7 cellular contexts compared by ENCODE assay signal in the genomic region with DNA sequence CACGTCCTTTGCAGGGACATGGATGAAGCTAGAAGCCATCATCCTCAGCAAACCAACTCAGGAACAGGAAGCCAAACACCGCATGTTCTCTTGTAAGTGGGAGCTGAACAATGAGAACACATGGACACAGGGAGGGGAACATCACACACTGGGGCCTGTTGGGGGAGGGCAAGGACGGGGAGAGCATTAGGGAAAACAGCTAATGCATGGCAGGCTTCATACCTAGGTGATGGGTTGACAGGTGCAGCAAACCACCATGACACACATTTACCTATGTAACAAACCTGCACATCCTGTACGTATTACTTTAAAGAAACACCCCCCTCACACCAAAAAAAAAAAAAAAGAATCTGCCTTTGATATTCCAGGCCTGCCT. TPM values are rescaled to one million over a fixed set of nuclear protein-coding genes. Genes with fewer than 3 reads are reported as not detected.
DNase-seq lines count a peak whose midpoint lies in the region; ATAC-seq and TF ChIP-seq lines count a peak whose summit lies in the region.
"Not testable (repeated sequence)": the region's sequence is repeated elsewhere in the genome, so short reads cannot be mapped to it uniquely, and the experiment has no call there.

No MANE protein-coding gene starts in this region.

- ATAC-seq in GM18502 (IDR thresholded peaks at IDR 0.05; ENCODE audit: poor library complexity, unreplicated experiment) (peak; percentile 10), GM21576 (IDR thresholded peaks at IDR 0.05; ENCODE audit: unreplicated experiment) (peak; percentile 3), HG03108 (IDR thresholded peaks at IDR 0.05; ENCODE audit: unreplicated experiment) (peak; percentile 2)
- ATAC-seq in PC-3: not testable (repeated sequence)

- peak overlapping the region; percentile 75 for H3K4me3 Mint-ChIP-seq in activated naive CD4-positive, alpha-beta T cell treated with anti-CD3 and anti-CD28 coated beads for 36 hours

- H3K9me3 ChIP-seq in PC-3 (ENCODE audit: low read length); esophagus muscularis mucosa; parathyroid adenoma (ENCODE audit: control insufficient read depth, low read length): not testable (repeated sequence)

- POLR2A ChIA-PET in PC-3 (lab: Charles Lee; ENCODE audit: unreplicated experiment): not testable (repeated sequence)

- CTCF ChIA-PET in PC-3 (lab: Charles Lee): not testable (repeated sequence)
- CTCF ChIA-PET in activated naive CD4-positive, alpha-beta T cell treated with anti-CD3 and anti-CD28 coated beads for 36 hours (lab: Charles Lee): interaction anchor here (2.6 kb wide), 1 partner anchor 40 kb away, joined by 7 read pairs; no protein-coding TSS in a partner anchor

- TF ChIP-seq POLR2A in esophagus muscularis mucosa (IDR thresholded peaks at IDR 0.05; ENCODE audit: low read depth): not testable (repeated sequence)

- BruUV-seq in PC-3 (replicated peaks; lab: Mats Ljungman, UMichigan): TSS peak; percentile 34

- not testable (repeated sequence) for TF ChIP-seq CTCF in PC-3 (conservative IDR thresholded peaks at IDR 0.05; ENCODE audit: low read depth, low read length); esophagus muscularis mucosa (IDR thresholded peaks at IDR 0.05); parathyroid adenoma (IDR thresholded peaks at IDR 0.05)

- not testable (repeated sequence) for H3K79me2 ChIP-seq in PC-3 (ENCODE audit: low read length); parathyroid adenoma

- H3K27ac ChIP-seq in PC-3 (ENCODE audit: low read length) (peak overlapping the region; percentile 100), esophagus muscularis mucosa (replicated peaks in 1 of 4) (peak overlapping the region in 3 of 4 donors; percentile 60 to 76 (median 61))
- H3K27ac ChIP-seq in parathyroid adenoma: not testable (repeated sequence)

- not testable (repeated sequence) for H3K9me2 ChIP-seq in PC-3 (replicated peaks; ENCODE audit: low read length)

- H3K27me3 Mint-ChIP-seq in activated naive CD4-positive, alpha-beta T cell treated with anti-CD3 and anti-CD28 coated beads for 36 hours (ENCODE audit: low read depth): not testable (repeated sequence)

- H3K4me1 Mint-ChIP-seq in activated naive CD4-positive, alpha-beta T cell treated with anti-CD3 and anti-CD28 coated beads for 36 hours (ENCODE audit: low read depth): peaks cover 36% of the 10 kb centered on the region

- not testable (repeated sequence) for H3K36me3 Mint-ChIP-seq in activated naive CD4-positive, alpha-beta T cell treated with anti-CD3 and anti-CD28 coated beads for 36 hours (ENCODE audit: low read depth)

- peak overlapping the region; percentile 95 for H3K27ac Mint-ChIP-seq in activated naive CD4-positive, alpha-beta T cell treated with anti-CD3 and anti-CD28 coated beads for 36 hours

- not testable (repeated sequence) for H4K20me1 ChIP-seq in PC-3 (ENCODE audit: low read length)

- intact Hi-C loops in PC-3 (cut with micrococcal nuclease): loop anchor here (2.0 kb wide), 1 partner anchor 74 kb away; the partner anchor contains the start of gene USP6NL
- intact Hi-C loops in activated naive CD4-positive, alpha-beta T cell treated with anti-CD3 and anti-CD28 coated beads for 36 hours (cut with micrococcal nuclease); esophagus muscularis mucosa (cut with DNase I): not testable (repeated sequence)

- H3K4me2 ChIP-seq in PC-3 (ENCODE audit: low read length) (peak overlapping the region; percentile 88), parathyroid adenoma (ENCODE audit: low read length) (peak overlapping the region; percentile 26)

- not testable (repeated sequence) for H3K27me3 ChIP-seq in PC-3 (ENCODE audit: low read length); parathyroid adenoma (ENCODE audit: control insufficient read depth, insufficient read depth, low read length)
- H3K27me3 ChIP-seq in esophagus muscularis mucosa: peaks cover 0 to 16% (median 0%) of the 10 kb centered on the region in 4 donors

- H3K9me3 Mint-ChIP-seq in activated naive CD4-positive, alpha-beta T cell treated with anti-CD3 and anti-CD28 coated beads for 36 hours: not testable (repeated sequence)

- peak overlapping the region; percentile 95 for H3K9ac ChIP-seq in PC-3 (ENCODE audit: low read length)
- H3K9ac ChIP-seq in parathyroid adenoma: not testable (repeated sequence)

- TF ChIP-seq EP300 in esophagus muscularis mucosa (IDR thresholded peaks at IDR 0.05): not testable (repeated sequence)

- DNase-seq in PC-3; activated naive CD4-positive, alpha-beta T cell treated with anti-CD3 and anti-CD28 coated beads for 36 hours; esophagus muscularis mucosa (ENCODE audit: extremely low spot score): not testable (repeated sequence)

- H3K4me3 ChIP-seq in PC-3 (ENCODE audit: low read length); esophagus muscularis mucosa; parathyroid adenoma (ENCODE audit: low read depth, low read length): not testable (repeated sequence)

- H3F3A ChIP-seq in PC-3 (ENCODE audit: low read length, unreplicated experiment): not testable (repeated sequence)

- H3K4me1 ChIP-seq in PC-3 (ENCODE audit: insufficient read depth, low read length) (peaks cover 49% of the 10 kb centered on the region), esophagus muscularis mucosa (peaks cover 14 to 28% (median 20%) of the 10 kb centered on the region in 4 donors)
- H3K4me1 ChIP-seq in parathyroid adenoma: not testable (repeated sequence)

- H3K36me3 ChIP-seq in PC-3 (ENCODE audit: low read depth, low read length); esophagus muscularis mucosa; parathyroid adenoma (ENCODE audit: control insufficient read depth, insufficient read depth, low read length): not testable (repeated sequence)

- WGBS in esophagus muscularis mucosa: 90% methylated on average over 4 of the region's 4 CpGs

- H2AFZ ChIP-seq in PC-3 (ENCODE audit: low read length): peak overlapping the region; percentile 45; the same call in 1 of the 2 replicates
- not testable (repeated sequence) for H2AFZ ChIP-seq in parathyroid adenoma

RNA-seq across cellular contexts. Expression of gene ECHDC3, which starts 57.9 kb away (rescaled TPM):
- total RNA-seq in PC-3 (2014; rRNA removed) (not detected in 2 replicates), esophagus muscularis mucosa (10 to 100 TPM in 3 of 4 donors, 1 to 10 TPM in 1; 7.9 to 30.6 (median 19.7) TPM)
- 1 to 10 TPM; 1.3 to 1.5 TPM for total RNA-seq in activated naive CD4-positive, alpha-beta T cell treated with anti-CD3 and anti-CD28 coated beads for 36 hours
